8 cellular contexts compared by ENCODE assay signal in genomic region chr6:109009761-109010612, GRCh38.
A peak's percentile ranks its signal among the peaks of the same experiment; 100 is the strongest.
DNase-seq lines count a peak whose midpoint lies in the region; ATAC-seq, FAIRE-seq and TF ChIP-seq lines count a peak whose summit lies in the region.

No MANE protein-coding gene starts in this region.

- no peaks in the 10 kb centered on the region for H3K27me3 ChIP-seq in endocrine pancreas (ENCODE audit: control insufficient read depth, insufficient read depth, low read length)

- TF ChIP-seq CTCF in A549 (IDR thresholded peaks at IDR 0.05) = no peak

- TF ChIP-seq EP300 in A549 (IDR thresholded peaks at IDR 0.05) = no peak

- 15% methylated on average over 15 of the region's 19 CpGs for WGBS in A549 (ENCODE audit: missing lambda C conversion rate)

- no peaks in the 10 kb centered on the region for H3K36me3 ChIP-seq in endocrine pancreas (ENCODE audit: control insufficient read depth, insufficient read depth, low read length)

- H3K9me3 ChIP-seq in A549 = no peaks in the 10 kb centered on the region
- no peaks in the 10 kb centered on the region for H3K9me3 ChIP-seq in endocrine pancreas (ENCODE audit: control insufficient read depth, low read length)

- H3K4me3 ChIP-seq in A549 (peak overlapping the region; percentile 88), endocrine pancreas (ENCODE audit: control insufficient read depth, insufficient read depth, low read length) (peak overlapping the region; percentile 95)

- peak overlapping the region; percentile 80 for H3K4me2 ChIP-seq in A549

- ATAC-seq in A549 (peak; percentile 73 to 75), GM19397 (IDR thresholded peaks at IDR 0.05; ENCODE audit: unreplicated experiment) (peak; percentile 38), GM21723 (IDR thresholded peaks at IDR 0.05; ENCODE audit: unreplicated experiment) (no peak), HG02973 (IDR thresholded peaks at IDR 0.05; ENCODE audit: unreplicated experiment) (no peak)
- ATAC-seq in naive thymus-derived CD8-positive, alpha-beta T cell = peak; percentile 0 to 2

- H3K4me1 Mint-ChIP-seq in naive thymus-derived CD8-positive, alpha-beta T cell = peaks cover 36 to 81% (median 62%) of the 10 kb centered on the region in 4 donors

- FAIRE-seq in A549 (lab: Jason Lieb, UNC) = no peak

- peak overlapping the region; percentile 55 to 99 for H3K27ac ChIP-seq in A549

- no peak for TF ChIP-seq POLR2A in A549 (IDR thresholded peaks at IDR 0.05; ENCODE audit: low read length)

- peak overlapping the region; percentile 80 for H3K9ac ChIP-seq in endocrine pancreas (ENCODE audit: control insufficient read depth, insufficient read depth, low read length)

- POLR2A ChIA-PET in A549 (lab: Yijun Ruan, JAX) = interaction anchor here (0.9 kb wide), 1 partner anchor 84 kb away, joined by 3 read pairs; no protein-coding TSS in a partner anchor
- POLR2A ChIA-PET in naive thymus-derived CD8-positive, alpha-beta T cell (lab: Charles Lee) = interaction anchor here (0.7 to 5.0 kb wide), 17 partner anchors 9 to 452 kb away, joined by 3 to 54 read pairs (median 4); partner anchors contain the start of genes CEP57L1 and SESN1

- no peaks in the 10 kb centered on the region for H3K36me3 Mint-ChIP-seq in naive thymus-derived CD8-positive, alpha-beta T cell

- DNase-seq in A549 (ENCODE audit: low read depth in 1 of 2, low spot score in 1 of 2) (no peak), NOMO-1 treated with dmso at 0.1 percent for 144 hours (lab: John Stamatoyannopoulos, UW; ENCODE audit: unreplicated experiment) (peak; percentile 18), T1000 (lab: John Stamatoyannopoulos, UW) (no peak)
- peak in 2 of 10 donors; percentile 15 to 31 for DNase-seq in naive thymus-derived CD8-positive, alpha-beta T cell

- peak overlapping the region; percentile 92 to 100 (median 100) for H3K27ac Mint-ChIP-seq in naive thymus-derived CD8-positive, alpha-beta T cell

- peak overlapping the region; percentile 92 to 99 (median 96) for H3K4me3 Mint-ChIP-seq in naive thymus-derived CD8-positive, alpha-beta T cell

- H3K4me1 ChIP-seq in A549 = no peaks in the 10 kb centered on the region; the same call in 2 of the 3 replicates
- peaks cover 38% of the 10 kb centered on the region for H3K4me1 ChIP-seq in endocrine pancreas (ENCODE audit: control insufficient read depth, insufficient read depth, low read length)

- H3K27me3 Mint-ChIP-seq in naive thymus-derived CD8-positive, alpha-beta T cell = no peaks in the 10 kb centered on the region

- CTCF ChIA-PET in A549 (lab: Yijun Ruan, JAX) = no interaction called here

- no peaks in the 10 kb centered on the region for H3K9me3 Mint-ChIP-seq in naive thymus-derived CD8-positive, alpha-beta T cell

- no peak for TF ChIP-seq RAD21 in A549 (conservative IDR thresholded peaks at IDR 0.05 in 1 of 2, IDR thresholded peaks at IDR 0.05 in 1 of 2)

TF ChIP-seq in A549, 52 proteins besides CTCF, POLR2A, EP300 and RAD21:
- TF ChIP-seq ZC3H11A (IDR thresholded peaks at IDR 0.05) (no peak), ZNF302 (CRISPR knock-in tag; IDR thresholded peaks at IDR 0.05) (no peak), HMGXB4 (CRISPR knock-in tag; IDR thresholded peaks at IDR 0.05; ENCODE audit: borderline replicate concordance) (no peak), PHF8 (IDR thresholded peaks at IDR 0.05; ENCODE audit: borderline replicate concordance, low read depth) (no peak), MAFK (IDR thresholded peaks at IDR 0.05; ENCODE audit: partially characterized antibody) (no peak), TP53 (CRISPR knock-in tag; IDR thresholded peaks at IDR 0.05) (no peak), CBX8 (IDR thresholded peaks at IDR 0.05) (no peak), ELK1 (IDR thresholded peaks at IDR 0.05; ENCODE audit: low read depth, low read length) (no peak), HDAC2 (IDR thresholded peaks at IDR 0.05) (no peak), FOXS1 (CRISPR knock-in tag; IDR thresholded peaks at IDR 0.05) (no peak)

Comparison
In these comparisons a context has a peak if more than half of its experiments do, and no peak if none do; other contexts are left out.
1. ATAC-seq: peak in A549 (2 of 2), GM19397 (single experiment) and naive thymus-derived CD8-positive, alpha-beta T cell (2 of 2); none in GM21723 (single experiment) and HG02973 (single experiment).